In genomic region chrX:46485897-46486296, GRCh38 we compare ENCODE assay signal across 1 cellular context.
TF ChIP-seq lines count a peak whose summit lies in the region.

No MANE protein-coding gene starts in this region.

TF ChIP-seq in liver, 16 proteins besides CTCF, POLR2A, EP300 and RAD21 (continued from another document):
- no peak for TF ChIP-seq REST (IDR thresholded peaks at IDR 0.05)
- no peak for TF ChIP-seq YY1 (IDR thresholded peaks at IDR 0.05)
- TF ChIP-seq SP1 (IDR thresholded peaks at IDR 0.05): no peak
- no peak for TF ChIP-seq ZBTB33 (IDR thresholded peaks at IDR 0.05)
- no peak for TF ChIP-seq MAX (IDR thresholded peaks at IDR 0.05)
- TF ChIP-seq FOXA2 (IDR thresholded peaks at IDR 0.05): no peak
- TF ChIP-seq FOXA1 (IDR thresholded peaks at IDR 0.05): no peak
- TF ChIP-seq HNF4G (IDR thresholded peaks at IDR 0.05): no peak
- TF ChIP-seq ATF3 (IDR thresholded peaks at IDR 0.05): no peak
- TF ChIP-seq RXRA (IDR thresholded peaks at IDR 0.05): no peak
